ENCODE assay signal across 8 cellular contexts in genomic region chr11:133082851-133083488, GRCh38.
A peak's percentile ranks its signal among the peaks of the same experiment; 100 is the strongest.
DNase-seq lines count a peak whose midpoint lies in the region; ATAC-seq and TF ChIP-seq lines count a peak whose summit lies in the region.

No MANE protein-coding gene starts in this region.

- H3K36me3 ChIP-seq in skeletal muscle satellite cell (ENCODE audit: insufficient read depth, low read length): no peaks in the 10 kb centered on the region

- peak; percentile 90 for ATAC-seq in GM19351 (IDR thresholded peaks at IDR 0.05; ENCODE audit: unreplicated experiment)
- peak; percentile 93 for ATAC-seq in HG03354 (IDR thresholded peaks at IDR 0.05; ENCODE audit: poor library complexity, severe bottlenecking, unreplicated experiment)

- H3K4me2 ChIP-seq in skeletal muscle satellite cell (ENCODE audit: low read length): peak overlapping the region; percentile 78

- TF ChIP-seq CTCF in RWPE1 (conservative IDR thresholded peaks at IDR 0.05; ENCODE audit: low read depth) (peak; percentile 83), astrocyte of the cerebellum (IDR thresholded peaks at IDR 0.05; ENCODE audit: low read depth, low read length, missing control alignments) (peak; percentile 57)

- in situ Hi-C loops in astrocyte of the cerebellum (cut with HindIII; ENCODE audit: low sequenced_read_pairs): no loop called here

- H3K27ac ChIP-seq in RWPE1: no peak overlapping the region

- H3K4me3 ChIP-seq in astrocyte of the cerebellum (ENCODE audit: low read depth, low read length) (peak overlapping the region; percentile 43), iPS-18c (ENCODE audit: insufficient read depth, low read depth, low read length) (peak overlapping the region; percentile 63), skeletal muscle satellite cell (ENCODE audit: low read length) (peak overlapping the region; percentile 65)

- CTCF ChIA-PET in RWPE1 (lab: Yijun Ruan, JAX): interaction anchor here (1.0 kb wide), 1 partner anchor 751 kb away, joined by 3 read pairs; no protein-coding TSS in a partner anchor

- DNase-seq in CD1c-positive myeloid dendritic cell (ENCODE audit: extremely low spot score) (peak; percentile 83), RWPE1 (ENCODE audit: low spot score) (peak; percentile 14), astrocyte of the cerebellum (ENCODE audit: low read depth) (no peak), activated gamma-delta T cell (lab: John Stamatoyannopoulos, UW) (no peak)

- POLR2A ChIA-PET in RWPE1 (lab: Yijun Ruan, JAX; ENCODE audit: low non-redundant PET): no interaction called here

- H3K9me3 ChIP-seq in iPS-18c (ENCODE audit: control insufficient read depth, insufficient read depth, low read length): no peaks in the 10 kb centered on the region
- no peaks in the 10 kb centered on the region for H3K9me3 ChIP-seq in skeletal muscle satellite cell (replicated peaks; ENCODE audit: low read length)

- no peak overlapping the region for H3K9ac ChIP-seq in skeletal muscle satellite cell (ENCODE audit: low read depth, low read length)

- H3K4me1 ChIP-seq in skeletal muscle satellite cell (ENCODE audit: control insufficient read depth, insufficient read depth, low read length): no peaks in the 10 kb centered on the region

- peaks cover 31% of the 10 kb centered on the region for H3K27me3 ChIP-seq in skeletal muscle satellite cell (ENCODE audit: control insufficient read depth, insufficient read depth, low read length)

Comparison
In these comparisons a context has a peak if more than half of its experiments do, and no peak if none do; other contexts are left out.
1. DNase-seq: peak in CD1c-positive myeloid dendritic cell (single experiment) and RWPE1 (single experiment); none in astrocyte of the cerebellum (single experiment) and activated gamma-delta T cell (single experiment).
2. Peak in every context shown above with its lines, with median percentiles within 50 percentile points of each other: H3K4me3 ChIP-seq.